Comparison of ENCODE assay signal across 8 cellular contexts in genomic region chr12:64796205-64796845, GRCh38.
DNase-seq lines count a peak whose midpoint lies in the region; ATAC-seq lines count a peak whose summit lies in the region.

No MANE protein-coding gene starts in this region.

- H3K27me3 Mint-ChIP-seq in central memory CD8-positive, alpha-beta T cell, result peaks cover 34% of the 10 kb centered on the region

- H3K4me1 Mint-ChIP-seq in central memory CD8-positive, alpha-beta T cell, result no peaks in the 10 kb centered on the region

- H3K27ac Mint-ChIP-seq in central memory CD8-positive, alpha-beta T cell (ENCODE audit: low read depth), result no peak overlapping the region

- peak; percentile 92 for ATAC-seq in GM18861 (IDR thresholded peaks at IDR 0.05; ENCODE audit: unreplicated experiment)
- ATAC-seq in HG03103 (IDR thresholded peaks at IDR 0.05; ENCODE audit: low read depth, unreplicated experiment), result peak; percentile 80
- ATAC-seq in central memory CD8-positive, alpha-beta T cell (replicated peaks; ENCODE audit: extremely low read depth, poor library complexity, severe bottlenecking), result peak; percentile 86

- no peaks in the 10 kb centered on the region for H3K36me3 Mint-ChIP-seq in central memory CD8-positive, alpha-beta T cell (ENCODE audit: insufficient read depth)

- H3K9me3 Mint-ChIP-seq in central memory CD8-positive, alpha-beta T cell, result no peaks in the 10 kb centered on the region

- DNase-seq in AG20443 (ENCODE audit: low spot score), result peak; percentile 76
- DNase-seq in NCI-H2081 treated with DMSO at 0.1 percent for 48 hours (lab: John Stamatoyannopoulos, UW), result peak; percentile 15
- DNase-seq in T-helper 9 cell, result peak; percentile 43
- DNase-seq in central memory CD8-positive, alpha-beta T cell (ENCODE audit: low spot score in 2 of 2), result peak; percentile 27 to 40
- DNase-seq in left kidney (ENCODE audit: low read depth, low spot score), result peak; percentile 91
- DNase-seq in stimulated activated CD8-positive, alpha-beta memory T cell treated with anti-CD3 and anti-CD28 coated beads, Interleukin-12 subunit alpha, Interleukin-12 subunit beta, amount 100 ng/mL, for 24 hours (ENCODE audit: extremely low read depth), result peak; percentile 26

- H3K4me3 Mint-ChIP-seq in central memory CD8-positive, alpha-beta T cell, result no peak overlapping the region

Comparison
In these comparisons a context has a peak if more than half of its experiments do, and no peak if none do; other contexts are left out.
1. Peak in every context shown above with its lines: DNase-seq and ATAC-seq.
2. DNase-seq: peak in every context shown above with its lines; median percentile 91 in left kidney; 76 in AG20443; 43 in T-helper 9 cell; 34 in central memory CD8-positive, alpha-beta T cell; 26 in stimulated activated CD8-positive, alpha-beta memory T cell treated with anti-CD3 and anti-CD28 coated beads, Interleukin-12 subunit alpha, Interleukin-12 subunit beta, amount 100 ng/mL, for 24 hours; 15 in NCI-H2081 treated with DMSO at 0.1 percent for 48 hours.